Comparison of ENCODE assay signal across 6 cellular contexts in the genomic region with DNA sequence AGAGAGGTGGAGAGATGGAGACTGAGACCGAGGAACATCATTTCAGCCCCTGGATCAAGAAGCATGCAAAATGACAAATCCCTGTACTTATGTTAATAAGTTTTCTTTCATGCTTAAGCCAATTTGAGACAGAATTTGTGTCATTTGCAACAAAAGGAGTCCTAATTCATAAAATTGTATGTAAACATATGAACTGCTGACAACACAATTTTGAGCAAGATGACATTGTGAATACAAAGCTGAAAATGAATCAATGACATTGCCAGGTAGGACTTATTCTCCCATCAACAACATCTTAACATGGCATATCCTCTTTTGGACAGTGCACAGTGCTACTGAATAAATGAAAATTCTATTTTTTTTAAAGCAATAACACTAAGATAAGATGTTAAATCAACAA.
"Had no signal": no experiment of that assay in that cellular context is flagged by ENCODE, and none has a peak within 500 bp of the region (broad histone marks: within the 10 kb centered on the region; RNA-seq: fewer than 3 reads in every experiment).

No MANE protein-coding gene starts in this region.

- FAIRE-seq: HTR-8/SVneo had no signal

- H3K27ac ChIP-seq: KMS-11 had no signal

- H3K4me2 ChIP-seq: KMS-11 had no signal

- H3K9ac ChIP-seq: KMS-11 had no signal

- DNase-seq: GOT3, H7, HCEC 1CT, KBM-7 had no signal
